In the genomic region with DNA sequence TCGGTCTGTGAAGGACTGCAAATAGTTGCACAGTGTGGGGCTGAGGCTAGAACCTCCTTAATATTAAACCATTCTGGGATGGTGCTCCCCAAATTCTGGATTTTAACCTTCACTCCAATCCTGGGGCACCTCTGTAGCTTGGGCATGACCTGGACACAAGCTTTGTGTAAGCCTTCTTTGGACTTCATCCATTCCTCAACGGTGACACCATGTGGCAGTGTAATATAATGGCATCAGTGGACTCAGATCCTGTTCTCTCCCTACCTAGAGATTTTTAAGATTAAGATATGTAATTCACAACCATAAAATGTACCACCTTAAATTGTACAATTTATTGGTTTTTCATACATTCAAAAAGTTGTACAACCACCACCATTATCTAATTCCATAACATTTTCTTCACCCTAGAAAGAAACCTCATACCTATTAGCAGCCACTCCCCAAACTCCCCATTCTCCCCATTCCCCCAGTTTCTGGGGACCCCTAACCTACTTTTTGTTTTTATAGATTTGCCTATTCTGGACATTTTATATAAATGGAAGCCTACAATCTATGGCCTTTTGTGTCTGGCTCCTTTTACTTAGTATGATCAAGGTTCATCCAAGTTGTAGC, we compare ENCODE assay signal across 1 cellular context.
A peak's percentile ranks its signal among the peaks of the same experiment; 100 is the strongest.
TF ChIP-seq lines count a peak whose summit lies in the region.

No MANE protein-coding gene starts in this region.

TF ChIP-seq in GM12878, 131 proteins besides CTCF, POLR2A, EP300 and RAD21:
- TF ChIP-seq NBN (IDR thresholded peaks at IDR 0.05) (no peak), ZZZ3 (IDR thresholded peaks at IDR 0.05; ENCODE audit: control insufficient read depth, insufficient read length, low read depth) (no peak), FOS (IDR thresholded peaks at IDR 0.05; ENCODE audit: borderline replicate concordance, extremely low read depth, insufficient read length) (no peak), IKZF1 (conservative IDR thresholded peaks at IDR 0.05) (0 out of 2 replicates have a peak, but pooled peaks have one; percentile 14), SMC3 (IDR thresholded peaks at IDR 0.05; ENCODE audit: borderline replicate concordance, low read length) (peak; percentile 82), SMARCA5 (IDR thresholded peaks at IDR 0.05) (peak; percentile 49; the same call in 1 of the 2 replicates), FOXM1 (IDR thresholded peaks at IDR 0.05; ENCODE audit: low read depth, low read length) (no peak), ZNF384 (IDR thresholded peaks at IDR 0.05; ENCODE audit: borderline replicate concordance, low read depth, low read length) (no peak), PML (IDR thresholded peaks at IDR 0.05; ENCODE audit: low read length) (no peak), GABPA (IDR thresholded peaks at IDR 0.05; ENCODE audit: low read depth) (no peak), ZNF217 (IDR thresholded peaks at IDR 0.05) (no peak), SRF (IDR thresholded peaks at IDR 0.05; ENCODE audit: low read depth in 2 of 2, low read length in 2 of 2) (no peak), YY1 (IDR thresholded peaks at IDR 0.05; ENCODE audit: low read depth, low read length) (0 out of 2 replicates have a peak, but pooled peaks have one; percentile 37), CBX5 (IDR thresholded peaks at IDR 0.05; ENCODE audit: low read depth) (no peak), RB1 (IDR thresholded peaks at IDR 0.05; ENCODE audit: borderline replicate concordance) (peak; percentile 47; the same call in 1 of the 2 replicates), ZNF24 (IDR thresholded peaks at IDR 0.05) (no peak), HSF1 (IDR thresholded peaks at IDR 0.05; ENCODE audit: low read depth, low read length) (no peak), ZNF622 (IDR thresholded peaks at IDR 0.05) (no peak), DPF2 (IDR thresholded peaks at IDR 0.05) (no peak), TARDBP (IDR thresholded peaks at IDR 0.05; ENCODE audit: borderline replicate concordance) (no peak), SIX5 (IDR thresholded peaks at IDR 0.05; ENCODE audit: low read depth, low read length, severe bottlenecking) (no peak), TAF1 (IDR thresholded peaks at IDR 0.05; ENCODE audit: borderline replicate concordance, low read depth, low read length) (no peak)
- TF ChIP-seq, protein P1, sequence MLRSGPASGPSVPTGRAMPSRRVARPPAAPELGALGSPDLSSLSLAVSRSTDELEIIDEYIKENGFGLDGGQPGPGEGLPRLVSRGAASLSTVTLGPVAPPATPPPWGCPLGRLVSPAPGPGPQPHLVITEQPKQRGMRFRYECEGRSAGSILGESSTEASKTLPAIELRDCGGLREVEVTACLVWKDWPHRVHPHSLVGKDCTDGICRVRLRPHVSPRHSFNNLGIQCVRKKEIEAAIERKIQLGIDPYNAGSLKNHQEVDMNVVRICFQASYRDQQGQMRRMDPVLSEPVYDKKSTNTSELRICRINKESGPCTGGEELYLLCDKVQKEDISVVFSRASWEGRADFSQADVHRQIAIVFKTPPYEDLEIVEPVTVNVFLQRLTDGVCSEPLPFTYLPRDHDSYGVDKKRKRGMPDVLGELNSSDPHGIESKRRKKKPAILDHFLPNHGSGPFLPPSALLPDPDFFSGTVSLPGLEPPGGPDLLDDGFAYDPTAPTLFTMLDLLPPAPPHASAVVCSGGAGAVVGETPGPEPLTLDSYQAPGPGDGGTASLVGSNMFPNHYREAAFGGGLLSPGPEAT (IDR thresholded peaks at IDR 0.05; ENCODE audit: low read depth): no peak
- TF ChIP-seq, protein P2, sequence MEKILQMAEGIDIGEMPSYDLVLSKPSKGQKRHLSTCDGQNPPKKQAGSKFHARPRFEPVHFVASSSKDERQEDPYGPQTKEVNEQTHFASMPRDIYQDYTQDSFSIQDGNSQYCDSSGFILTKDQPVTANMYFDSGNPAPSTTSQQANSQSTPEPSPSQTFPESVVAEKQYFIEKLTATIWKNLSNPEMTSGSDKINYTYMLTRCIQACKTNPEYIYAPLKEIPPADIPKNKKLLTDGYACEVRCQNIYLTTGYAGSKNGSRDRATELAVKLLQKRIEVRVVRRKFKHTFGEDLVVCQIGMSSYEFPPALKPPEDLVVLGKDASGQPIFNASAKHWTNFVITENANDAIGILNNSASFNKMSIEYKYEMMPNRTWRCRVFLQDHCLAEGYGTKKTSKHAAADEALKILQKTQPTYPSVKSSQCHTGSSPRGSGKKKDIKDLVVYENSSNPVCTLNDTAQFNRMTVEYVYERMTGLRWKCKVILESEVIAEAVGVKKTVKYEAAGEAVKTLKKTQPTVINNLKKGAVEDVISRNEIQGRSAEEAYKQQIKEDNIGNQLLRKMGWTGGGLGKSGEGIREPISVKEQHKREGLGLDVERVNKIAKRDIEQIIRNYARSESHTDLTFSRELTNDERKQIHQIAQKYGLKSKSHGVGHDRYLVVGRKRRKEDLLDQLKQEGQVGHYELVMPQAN (conservative IDR thresholded peaks at IDR 0.05): no peak
- TF ChIP-seq, protein P3, sequence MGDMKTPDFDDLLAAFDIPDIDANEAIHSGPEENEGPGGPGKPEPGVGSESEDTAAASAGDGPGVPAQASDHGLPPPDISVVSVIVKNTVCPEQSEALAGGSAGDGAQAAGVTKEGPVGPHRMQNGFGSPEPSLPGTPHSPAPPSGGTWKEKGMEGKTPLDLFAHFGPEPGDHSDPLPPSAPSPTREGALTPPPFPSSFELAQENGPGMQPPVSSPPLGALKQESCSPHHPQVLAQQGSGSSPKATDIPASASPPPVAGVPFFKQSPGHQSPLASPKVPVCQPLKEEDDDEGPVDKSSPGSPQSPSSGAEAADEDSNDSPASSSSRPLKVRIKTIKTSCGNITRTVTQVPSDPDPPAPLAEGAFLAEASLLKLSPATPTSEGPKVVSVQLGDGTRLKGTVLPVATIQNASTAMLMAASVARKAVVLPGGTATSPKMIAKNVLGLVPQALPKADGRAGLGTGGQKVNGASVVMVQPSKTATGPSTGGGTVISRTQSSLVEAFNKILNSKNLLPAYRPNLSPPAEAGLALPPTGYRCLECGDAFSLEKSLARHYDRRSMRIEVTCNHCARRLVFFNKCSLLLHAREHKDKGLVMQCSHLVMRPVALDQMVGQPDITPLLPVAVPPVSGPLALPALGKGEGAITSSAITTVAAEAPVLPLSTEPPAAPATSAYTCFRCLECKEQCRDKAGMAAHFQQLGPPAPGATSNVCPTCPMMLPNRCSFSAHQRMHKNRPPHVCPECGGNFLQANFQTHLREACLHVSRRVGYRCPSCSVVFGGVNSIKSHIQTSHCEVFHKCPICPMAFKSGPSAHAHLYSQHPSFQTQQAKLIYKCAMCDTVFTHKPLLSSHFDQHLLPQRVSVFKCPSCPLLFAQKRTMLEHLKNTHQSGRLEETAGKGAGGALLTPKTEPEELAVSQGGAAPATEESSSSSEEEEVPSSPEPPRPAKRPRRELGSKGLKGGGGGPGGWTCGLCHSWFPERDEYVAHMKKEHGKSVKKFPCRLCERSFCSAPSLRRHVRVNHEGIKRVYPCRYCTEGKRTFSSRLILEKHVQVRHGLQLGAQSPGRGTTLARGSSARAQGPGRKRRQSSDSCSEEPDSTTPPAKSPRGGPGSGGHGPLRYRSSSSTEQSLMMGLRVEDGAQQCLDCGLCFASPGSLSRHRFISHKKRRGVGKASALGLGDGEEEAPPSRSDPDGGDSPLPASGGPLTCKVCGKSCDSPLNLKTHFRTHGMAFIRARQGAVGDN (IDR thresholded peaks at IDR 0.05): no peak
